1 cellular context compared by ENCODE assay signal in the genomic region with DNA sequence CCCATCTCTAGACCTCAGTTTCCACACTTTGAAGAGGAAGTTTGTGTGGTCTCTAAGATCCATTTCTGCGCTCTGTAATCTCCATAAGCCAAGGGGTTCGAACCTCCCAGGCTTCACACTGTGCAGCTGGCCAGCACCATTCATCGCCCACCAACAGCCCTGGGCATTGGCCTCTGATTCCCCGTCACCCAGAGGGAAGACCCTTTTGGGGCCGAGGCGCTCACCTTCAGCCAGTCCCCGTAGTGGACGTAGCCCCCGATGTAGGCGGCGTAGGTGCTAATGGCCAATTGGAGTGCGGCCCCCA.
TF ChIP-seq lines count a peak whose summit lies in the region.

No MANE protein-coding gene starts in this region.

TF ChIP-seq in SK-N-SH, 30 proteins besides CTCF, POLR2A, EP300 and RAD21 (continued from another document):
- TF ChIP-seq EZH2phosphoT487 (IDR thresholded peaks at IDR 0.05; ENCODE audit: borderline replicate concordance, low read depth) (no peak), SIN3A (IDR thresholded peaks at IDR 0.05; ENCODE audit: borderline replicate concordance, low read depth, low read length) (no peak), TEAD4 (IDR thresholded peaks at IDR 0.05; ENCODE audit: borderline replicate concordance, insufficient read depth) (no peak)
